ENCODE assay signal across 25 cellular contexts in genomic region chr20:40291483-40291882, GRCh38.
"Had no signal": no experiment of that assay in that cellular context is flagged by ENCODE, and none has a peak within 500 bp of the region (broad histone marks: within the 10 kb centered on the region; RNA-seq: fewer than 3 reads in every experiment).

No MANE protein-coding gene starts in this region.

- H3K4me1 ChIP-seq: SJCRH30 had no signal

- H3K27me3 ChIP-seq: SJCRH30 had no signal

- H3K4me2 ChIP-seq: KMS-11 had no signal

- DNase-seq: Kasumi-1, MV-4-11, NCI-H1048, NCI-H1105, NCI-H1417, NCI-H1436 treated with DMSO at 0.1 percent for 48 hours, NCI-H1694, NCI-H187 treated with DMSO at 0.1 percent for 48 hours, NCI-H2029 treated with DMSO at 0.1 percent for 48 hours, NCI-H2171 treated with DMSO at 0.1 percent for 48 hours, NCI-H226, NCI-H446, NCI-H510A, NCI-H524 treated with DMSO at 0.1 percent for 48 hours, NCI-H69, NCI-H774, SHP77 treated with DMSO at 0.1 percent for 48 hours, SJCRH30 had no signal

- H3K27ac ChIP-seq: HL-60, KMS-11, RWPE1, SJCRH30 had no signal

- H3K4me3 ChIP-seq: K562, SJCRH30 had no signal

- H3K9ac ChIP-seq: KMS-11 had no signal

- FAIRE-seq: HTR-8/SVneo, K562, RCC 7860 had no signal

- ATAC-seq: K562, SK-N-SH treated with all-trans-retinoic acid at 6 μM for 48 hours had no signal

- H3K36me3 ChIP-seq: SJCRH30 had no signal

- H3K9me3 ChIP-seq: SJCRH30 had no signal
